In the genomic region with DNA sequence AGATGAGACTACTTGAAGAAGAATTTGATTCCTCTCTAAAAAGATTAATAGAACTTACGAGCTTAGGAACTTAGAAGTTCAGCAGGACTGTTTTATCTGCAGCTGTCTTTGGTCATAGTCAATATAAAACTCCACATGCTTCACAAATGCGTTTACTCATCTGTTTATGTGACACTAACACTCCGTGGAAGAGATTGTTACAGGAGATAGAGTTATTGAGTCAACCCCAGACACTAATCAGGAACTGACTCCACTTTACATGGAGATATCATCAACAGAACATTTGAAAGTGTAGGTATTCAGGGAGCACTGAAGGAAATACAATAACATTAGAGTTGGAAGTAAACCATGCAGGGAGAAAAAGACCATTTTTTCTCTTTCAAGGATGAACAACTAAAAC, we compare ENCODE assay signal across 22 cellular contexts.
"Had no signal": no experiment of that assay in that cellular context is flagged by ENCODE, and none has a peak within 500 bp of the region (broad histone marks: within the 10 kb centered on the region; RNA-seq: fewer than 3 reads in every experiment).

No MANE protein-coding gene starts in this region.

- H3K27me3 Mint-ChIP-seq: activated naive CD8-positive, alpha-beta T cell treated with anti-CD3 and anti-CD28 coated beads, Interleukin-2, amount 10 ng/mL, durations not matched to agents 7 days and 5 days had no signal

- H3K36me3 ChIP-seq: ascending aorta, MG63 had no signal

- H3K4me3 Mint-ChIP-seq: activated CD8-positive, alpha-beta T cell treated with anti-CD3 and anti-CD28 coated beads for 36 hours; activated naive CD8-positive, alpha-beta T cell treated with anti-CD3 and anti-CD28 coated beads, Interleukin-2, amount 10 ng/mL, durations not matched to agents 7 days and 5 days had no signal

- H3K4me3 ChIP-seq: ascending aorta, body of pancreas, MG63 had no signal

- H3K27ac ChIP-seq: ascending aorta, body of pancreas had no signal

- H3K27ac Mint-ChIP-seq: activated CD8-positive, alpha-beta T cell treated with anti-CD3 and anti-CD28 coated beads for 36 hours; activated naive CD8-positive, alpha-beta T cell treated with anti-CD3 and anti-CD28 coated beads, Interleukin-2, amount 10 ng/mL, durations not matched to agents 7 days and 5 days had no signal

- H3K36me3 Mint-ChIP-seq: activated naive CD8-positive, alpha-beta T cell treated with anti-CD3 and anti-CD28 coated beads, Interleukin-2, amount 10 ng/mL, durations not matched to agents 7 days and 5 days had no signal

- H3K4me1 Mint-ChIP-seq: activated naive CD8-positive, alpha-beta T cell treated with anti-CD3 and anti-CD28 coated beads, Interleukin-2, amount 10 ng/mL, durations not matched to agents 7 days and 5 days had no signal

- H3K9me3 ChIP-seq: ascending aorta, body of pancreas, MG63 had no signal

- DNase-seq: activated CD4-positive, alpha-beta T cell treated with anti-CD3 and anti-CD28 coated beads for 4 hours; activated CD8-positive, alpha-beta memory T cell treated with anti-CD3 and anti-CD28 coated beads, Interleukin-2, amount 50 U/mL, for 4 hours; activated CD8-positive, alpha-beta T cell treated with anti-CD3 and anti-CD28 coated beads for 36 hours; activated naive CD4-positive, alpha-beta T cell treated with anti-CD3 and anti-CD28 coated beads, Interleukin-2, amount 50 U/mL, for 16 hours; activated naive CD8-positive, alpha-beta T cell treated with anti-CD3 and anti-CD28 coated beads, Interleukin-2, amount 10 ng/mL, durations not matched to agents 7 days and 5 days; amniotic stem cell; body of pancreas; MG63; MV-4-11; NCI-H1105; NCI-H1436; NCI-H1694 treated with DMSO at 0.1 percent for 48 hours; NCI-H2029 treated with DMSO at 0.1 percent for 48 hours; NCI-H510A treated with DMSO at 0.1 percent for 48 hours; NCI-H69; NK-92 treated with Interleukin-12 subunit alpha and Interleukin-12 subunit beta, amount 100 ng/mL, for 24 hours; OCI-M1; SHP77; T-helper 1 cell had no signal

- FAIRE-seq: RCC 7860 had no signal

- H3K27me3 ChIP-seq: ascending aorta, body of pancreas, MG63 had no signal

- H3K9me3 Mint-ChIP-seq: activated CD8-positive, alpha-beta T cell treated with anti-CD3 and anti-CD28 coated beads for 36 hours; activated naive CD8-positive, alpha-beta T cell treated with anti-CD3 and anti-CD28 coated beads, Interleukin-2, amount 10 ng/mL, durations not matched to agents 7 days and 5 days had no signal

- ATAC-seq: activated CD4-positive, CD25-positive, alpha-beta regulatory T cell treated with anti-CD3 and anti-CD28 coated beads, Interleukin-2, amount 50 U/mL, for 24 hours; activated CD8-positive, alpha-beta T cell treated with anti-CD3 and anti-CD28 coated beads for 36 hours; body of pancreas had no signal

- H3K4me1 ChIP-seq: ascending aorta, body of pancreas had no signal
